ENCODE assay signal across 10 cellular contexts in genomic region chr10:50637003-50637579, GRCh38. TPM values are rescaled to one million over a fixed set of nuclear protein-coding genes. Genes with fewer than 3 reads are reported as not detected.
A peak's percentile ranks its signal among the peaks of the same experiment; 100 is the strongest.
DNase-seq lines count a peak whose midpoint lies in the region; ATAC-seq, FAIRE-seq and TF ChIP-seq lines count a peak whose summit lies in the region.
"Had no signal": no experiment of that assay in that cellular context is flagged by ENCODE, and none has a peak within 500 bp of the region (broad histone marks: within the 10 kb centered on the region; RNA-seq: fewer than 3 reads in every experiment).

No MANE protein-coding gene starts in this region.

- H2AFZ ChIP-seq in fibroblast of lung (ENCODE audit: low read length) = no peak overlapping the region

- no peak overlapping the region for H3K4me2 ChIP-seq in fibroblast of lung (ENCODE audit: extremely low read depth, insufficient read depth, low read length)

- ATAC-seq in GM21526 (IDR thresholded peaks at IDR 0.05; ENCODE audit: low FRiP score, unreplicated experiment) = peak; percentile 94
- ATAC-seq in HG03521 (IDR thresholded peaks at IDR 0.05; ENCODE audit: unreplicated experiment) = peak; percentile 82
- ATAC-seq: Right ventricle myocardium inferior had no signal

- no peaks in the 10 kb centered on the region for H3K27me3 ChIP-seq in fibroblast of lung (ENCODE audit: control insufficient read depth, insufficient read depth, low read length)
- H3K27me3 ChIP-seq: cardiac muscle cell had no signal

- H3K27ac ChIP-seq in fibroblast of lung (ENCODE audit: insufficient read depth, low read length) = no peak overlapping the region
- H3K27ac ChIP-seq: cardiac muscle cell had no signal

- H4K20me1 ChIP-seq in fibroblast of lung (ENCODE audit: control insufficient read depth, extremely low read depth, insufficient read depth, low read length) = no peaks in the 10 kb centered on the region

- no peak for TF ChIP-seq CTCF in fibroblast of lung (conservative IDR thresholded peaks at IDR 0.05 in 1 of 2, IDR thresholded peaks at IDR 0.05 in 1 of 2; ENCODE audit: low read depth in 1 of 2, low read length in 2 of 2)

- no peaks in the 10 kb centered on the region for H3K79me2 ChIP-seq in fibroblast of lung (ENCODE audit: control insufficient read depth, insufficient read depth, low read length)

- no peaks in the 10 kb centered on the region for H3K9me3 ChIP-seq in fibroblast of lung (ENCODE audit: control insufficient read depth, insufficient read depth, low read depth, low read length)

- peaks cover 6% of the 10 kb centered on the region for H3K4me1 ChIP-seq in fibroblast of lung (ENCODE audit: control insufficient read depth, extremely low read depth, insufficient read depth, low read length)

- FAIRE-seq in GM18507 (lab: Jason Lieb, UNC) = peak; percentile 78

- H3K9ac ChIP-seq in fibroblast of lung (ENCODE audit: insufficient read depth, low read length) = no peak overlapping the region

- H3K4me3 ChIP-seq in fibroblast of lung (replicated peaks in 1 of 4; ENCODE audit: control extremely low read depth in 1 of 4, insufficient read depth in 1 of 4, low read depth in 3 of 4, low read length in 4 of 4) = no peak overlapping the region
- H3K4me3 ChIP-seq: cardiac muscle cell had no signal

- DNase-seq in GM18507 (ENCODE audit: extremely low spot score, insufficient read length, low read depth) = no peak
- peak; percentile 11 to 35 for DNase-seq in fibroblast of lung (ENCODE audit: low read depth in 2 of 2)
- DNase-seq in GDM1 (lab: John Stamatoyannopoulos, UW) = no peak
- no peak for DNase-seq in D341Med (ENCODE audit: low spot score)
- no peak for DNase-seq in Kasumi-1 (lab: John Stamatoyannopoulos, UW)
- DNase-seq in dermis blood vessel endothelial cell = no peak

- no peaks in the 10 kb centered on the region for H3K36me3 ChIP-seq in fibroblast of lung (ENCODE audit: control insufficient read depth, insufficient read depth, low read length)
- H3K36me3 ChIP-seq: cardiac muscle cell had no signal

RNA-seq across cellular contexts. Expression of gene SGMS1, which starts 13.3 kb away (rescaled TPM):
- total RNA-seq in fibroblast of lung = 55.2 and 82.1 TPM in 2 replicates
- 22.9 and 39.9 TPM in 2 replicates for polyA plus RNA-seq in fibroblast of lung
- 19.7 and 31.1 TPM in 2 replicates for polyA plus RNA-seq in fibroblast of lung (2012)
- 12.2 and 41.5 TPM in 2 replicates for polyA minus RNA-seq in fibroblast of lung (ENCODE audit: low replicate concordance)
- 64.0 and 69.3 TPM in 2 replicates for total RNA-seq in dermis blood vessel endothelial cell

Comparison
In these comparisons a context has a peak if more than half of its experiments do, and no peak if none do; other contexts are left out.
1. DNase-seq: peak in fibroblast of lung (2 of 2); none in GM18507 (single experiment), GDM1 (single experiment), D341Med (single experiment), Kasumi-1 (0 of 2) and dermis blood vessel endothelial cell (single experiment).